ENCODE assay signal across 1 cellular context in the genomic region with DNA sequence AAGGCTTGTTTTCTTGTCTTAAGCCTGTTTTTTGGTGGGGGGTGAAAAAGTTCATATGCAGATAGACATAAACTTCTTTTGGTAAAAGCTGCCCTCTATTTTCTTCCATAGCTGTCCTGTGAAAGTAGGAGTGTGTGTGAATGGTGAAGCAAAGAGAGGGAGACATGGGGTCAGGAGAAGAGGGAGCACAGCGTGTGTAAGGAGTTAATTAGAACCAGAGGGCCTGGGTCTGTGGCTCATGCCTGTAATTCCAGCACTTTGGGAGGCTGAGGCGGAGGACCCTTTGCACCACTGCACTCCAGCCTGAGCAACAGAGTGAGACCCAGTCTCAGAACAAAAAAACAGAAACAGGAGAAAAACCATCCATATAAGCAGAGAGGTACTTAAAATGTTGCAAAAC.
TF ChIP-seq lines count a peak whose summit lies in the region.

No MANE protein-coding gene starts in this region.

TF ChIP-seq in HCT116, 20 proteins besides CTCF, POLR2A, EP300 and RAD21 (continued from another document):
- TF ChIP-seq ELF1 (IDR thresholded peaks at IDR 0.05; ENCODE audit: borderline replicate concordance, low read depth), result no peak
- TF ChIP-seq, protein P1, sequence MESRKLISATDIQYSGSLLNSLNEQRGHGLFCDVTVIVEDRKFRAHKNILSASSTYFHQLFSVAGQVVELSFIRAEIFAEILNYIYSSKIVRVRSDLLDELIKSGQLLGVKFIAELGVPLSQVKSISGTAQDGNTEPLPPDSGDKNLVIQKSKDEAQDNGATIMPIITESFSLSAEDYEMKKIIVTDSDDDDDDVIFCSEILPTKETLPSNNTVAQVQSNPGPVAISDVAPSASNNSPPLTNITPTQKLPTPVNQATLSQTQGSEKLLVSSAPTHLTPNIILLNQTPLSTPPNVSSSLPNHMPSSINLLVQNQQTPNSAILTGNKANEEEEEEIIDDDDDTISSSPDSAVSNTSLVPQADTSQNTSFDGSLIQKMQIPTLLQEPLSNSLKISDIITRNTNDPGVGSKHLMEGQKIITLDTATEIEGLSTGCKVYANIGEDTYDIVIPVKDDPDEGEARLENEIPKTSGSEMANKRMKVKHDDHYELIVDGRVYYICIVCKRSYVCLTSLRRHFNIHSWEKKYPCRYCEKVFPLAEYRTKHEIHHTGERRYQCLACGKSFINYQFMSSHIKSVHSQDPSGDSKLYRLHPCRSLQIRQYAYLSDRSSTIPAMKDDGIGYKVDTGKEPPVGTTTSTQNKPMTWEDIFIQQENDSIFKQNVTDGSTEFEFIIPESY (IDR thresholded peaks at IDR 0.05; ENCODE audit: extremely low read depth, insufficient replicate concordance, low read length), result no peak
- TF ChIP-seq EZH2 (IDR thresholded peaks at IDR 0.05), result no peak
- no peak for TF ChIP-seq TCF7L2 (IDR thresholded peaks at IDR 0.05; ENCODE audit: borderline replicate concordance, extremely low read depth, insufficient read depth, insufficient read length)
- no peak for TF ChIP-seq POLR2AphosphoS5 (IDR thresholded peaks at IDR 0.05; ENCODE audit: low read depth, low read length)
- no peak for TF ChIP-seq EZH2phosphoT487 (IDR thresholded peaks at IDR 0.05; ENCODE audit: borderline replicate concordance)
- TF ChIP-seq CEBPB (IDR thresholded peaks at IDR 0.05; ENCODE audit: low read depth), result no peak
- TF ChIP-seq YY1 (IDR thresholded peaks at IDR 0.05; ENCODE audit: extremely low read depth, insufficient replicate concordance, low read depth, low read length), result no peak
- no peak for TF ChIP-seq SIN3A (IDR thresholded peaks at IDR 0.05; ENCODE audit: low read depth)
- no peak for TF ChIP-seq FOSL1 (IDR thresholded peaks at IDR 0.05; ENCODE audit: low read depth)
- no peak for TF ChIP-seq ZNF274 (IDR thresholded peaks at IDR 0.05; ENCODE audit: low read depth, low read length)
